Comparison of ENCODE assay signal across 12 cellular contexts in the genomic region with DNA sequence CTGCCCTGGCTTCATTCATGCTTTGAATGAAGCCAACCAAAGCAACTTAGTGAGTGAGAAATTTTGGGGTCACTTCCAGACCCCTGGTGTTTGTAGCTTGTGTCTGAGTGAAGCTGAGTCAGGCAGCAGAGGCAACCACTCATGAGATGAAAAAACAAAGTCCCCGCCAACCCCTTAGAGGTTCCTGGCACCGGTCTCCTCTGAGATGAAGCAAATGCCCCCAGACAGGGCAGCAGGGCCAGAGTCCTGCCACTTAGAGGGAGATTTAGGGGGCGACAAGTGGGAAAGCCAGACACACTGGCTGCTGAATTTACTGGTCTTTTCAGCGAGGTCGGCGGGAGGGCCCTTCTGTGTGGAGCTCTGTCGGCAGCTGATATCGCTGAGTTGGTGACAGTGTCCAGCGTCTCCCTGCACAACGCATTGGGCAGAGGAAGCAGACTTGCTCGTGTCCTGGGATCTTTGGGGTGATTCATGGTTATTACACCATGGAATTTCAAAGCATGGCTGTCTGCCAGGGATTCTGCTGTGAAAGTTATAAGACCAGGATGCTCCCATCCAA.
A peak's percentile ranks its signal among the peaks of the same experiment; 100 is the strongest.
DNase-seq lines count a peak whose midpoint lies in the region; ATAC-seq, FAIRE-seq and TF ChIP-seq lines count a peak whose summit lies in the region.
"Had no signal": no experiment of that assay in that cellular context is flagged by ENCODE, and none has a peak within 500 bp of the region (broad histone marks: within the 10 kb centered on the region; RNA-seq: fewer than 3 reads in every experiment).

No MANE protein-coding gene starts in this region.

- peaks cover 32% of the 10 kb centered on the region for H3K27me3 Mint-ChIP-seq in T-helper 17 cell

- H3K9ac ChIP-seq in endothelial cell of umbilical vein (replicated peaks; ENCODE audit: extremely low read depth, insufficient read depth, low read length): peak overlapping the region; percentile 43

- CTCF ChIA-PET in BJ (lab: Yijun Ruan, JAX) (interaction anchor here (1.2 kb wide), 1 partner anchor 30 kb away, joined by 3 read pairs; no protein-coding TSS in a partner anchor), endothelial cell of umbilical vein (lab: Charles Lee) (interaction anchor here (1.7 kb wide), 1 partner anchor 10 kb away, joined by 10 read pairs; no protein-coding TSS in a partner anchor)

- no peaks in the 10 kb centered on the region for H3K4me1 Mint-ChIP-seq in T-helper 17 cell

- H3K4me3 Mint-ChIP-seq in T-helper 17 cell: no peak overlapping the region

- H3K27me3 ChIP-seq in BJ (ENCODE audit: control insufficient read depth, insufficient read depth, low read length) (peaks cover 5% of the 10 kb centered on the region; the same call in 1 of the 2 replicates), endothelial cell of umbilical vein (ENCODE audit: control insufficient read depth in 2 of 2, insufficient read depth in 2 of 2, low read length in 2 of 2) (no peaks in the 10 kb centered on the region)

- TF ChIP-seq POLR2A in endothelial cell of umbilical vein (IDR thresholded peaks at IDR 0.05; ENCODE audit: low read depth, low read length): no peak

- no peaks in the 10 kb centered on the region for H3K79me2 ChIP-seq in endothelial cell of umbilical vein (ENCODE audit: control insufficient read depth, insufficient read depth, low read length)

- dilution Hi-C loops in endothelial cell of umbilical vein (cut with MboI; ENCODE audit: extremely low pct_ligation_motif_present, low sequenced_read_pairs): no loop called here

- BruUV-seq in endothelial cell of umbilical vein (replicated peaks; lab: Mats Ljungman, UMichigan): no TSS peak

- H3K9me3 ChIP-seq in endothelial cell of umbilical vein (replicated peaks; ENCODE audit: control insufficient read depth, insufficient read depth, low read length): no peaks in the 10 kb centered on the region
- peaks cover 3% of the 10 kb centered on the region for H3K9me3 ChIP-seq in T-helper 17 cell (ENCODE audit: control insufficient read depth, low read length, poor library complexity, severe bottlenecking)

- H4K20me1 ChIP-seq in endothelial cell of umbilical vein (replicated peaks; ENCODE audit: control insufficient read depth, extremely low read depth, insufficient read depth, low read length): no peaks in the 10 kb centered on the region

- peak overlapping the region; percentile 5 for H3K4me2 ChIP-seq in endothelial cell of umbilical vein (ENCODE audit: insufficient read depth, low read length)

- H3K4me3 ChIP-seq in BJ (ENCODE audit: low read depth, low read length) (no peak overlapping the region), endothelial cell of umbilical vein (replicated peaks in 1 of 3; ENCODE audit: insufficient read depth in 1 of 3, low read depth in 1 of 3, low read length in 3 of 3) (no peak overlapping the region)
- H3K4me3 ChIP-seq: esophagus squamous epithelium had no signal

- TF ChIP-seq CTCF in BJ (IDR thresholded peaks at IDR 0.05; ENCODE audit: insufficient read depth, low read depth, low read length) (no peak), endothelial cell of umbilical vein (IDR thresholded peaks at IDR 0.05; ENCODE audit: extremely low read depth in 1 of 2, insufficient read depth in 1 of 2, low read depth in 1 of 2, low read length in 2 of 2) (no peak), omental fat pad (IDR thresholded peaks at IDR 0.05) (no peak)

- peaks cover 17% of the 10 kb centered on the region for H3K4me1 ChIP-seq in endothelial cell of umbilical vein (ENCODE audit: control insufficient read depth, extremely low read depth, insufficient read depth, low read length)

- H3K27ac ChIP-seq in endothelial cell of umbilical vein (ENCODE audit: insufficient read depth, low read depth, low read length): peak overlapping the region; percentile 38
- H3K27ac ChIP-seq: esophagus squamous epithelium had no signal

- H3K27ac Mint-ChIP-seq in T-helper 17 cell: no peak overlapping the region

- H3K36me3 ChIP-seq in BJ (ENCODE audit: control insufficient read depth, insufficient read depth, low read length): no peaks in the 10 kb centered on the region
- H3K36me3 ChIP-seq in endothelial cell of umbilical vein (ENCODE audit: control insufficient read depth in 2 of 2, extremely low read depth in 1 of 2, insufficient read depth in 2 of 2, low read length in 2 of 2): no peaks in the 10 kb centered on the region
- H3K36me3 ChIP-seq: esophagus squamous epithelium had no signal

- H2AFZ ChIP-seq in endothelial cell of umbilical vein (ENCODE audit: low read depth, low read length): peak overlapping the region; percentile 30

- peak; percentile 83 for FAIRE-seq in endothelial cell of umbilical vein (lab: Jason Lieb, UNC)
- FAIRE-seq: H1 had no signal

- POLR2A ChIA-PET in BJ (lab: Charles Lee): no interaction called here
- POLR2A ChIA-PET in endothelial cell of umbilical vein (lab: Charles Lee): interaction anchor here (0.6 kb wide), 1 partner anchor 67 kb away, joined by 3 read pairs; no protein-coding TSS in a partner anchor

- no peaks in the 10 kb centered on the region for H3K36me3 Mint-ChIP-seq in T-helper 17 cell (ENCODE audit: low read depth)

- intact Hi-C loops in endothelial cell of umbilical vein (cut with micrococcal nuclease): no loop called here

- ATAC-seq in omental fat pad (ENCODE audit: low FRiP score): peak; percentile 39
- no peak for ATAC-seq in HG03097 (IDR thresholded peaks at IDR 0.05; ENCODE audit: low FRiP score, unreplicated experiment)
- no peak for ATAC-seq in T-helper 17 cell
- ATAC-seq in HG03521 (IDR thresholded peaks at IDR 0.05; ENCODE audit: unreplicated experiment): no peak

- DNase-seq in BJ (ENCODE audit: low read depth) (peak; percentile 68), NCI-H446 (lab: John Stamatoyannopoulos, UW) (peak; percentile 70 to 77), endothelial cell of umbilical vein (ENCODE audit: low read depth, low spot score) (peak; percentile 68), omental fat pad (ENCODE audit: low spot score) (no peak), T-helper 17 cell (no peak)
- DNase-seq in stimulated activated CD8-positive, alpha-beta memory T cell treated with anti-CD3 and anti-CD28 coated beads, Interleukin-4, amount 100 ng/mL, for 48 hours: no peak
- DNase-seq: activated naive CD4-positive, alpha-beta T cell treated with Interleukin-2 at 50 U/mL for 16 hours; esophagus squamous epithelium; NCI-H1417 treated with DMSO at 0.1 percent for 48 hours had no signal

- no peaks in the 10 kb centered on the region for H3K9me1 ChIP-seq in endothelial cell of umbilical vein (replicated peaks; ENCODE audit: control insufficient read depth, extremely low read depth, insufficient read depth, low read length)

TF ChIP-seq in endothelial cell of umbilical vein, 7 proteins besides CTCF, POLR2A, EP300 and RAD21:
- TF ChIP-seq, protein P1, sequence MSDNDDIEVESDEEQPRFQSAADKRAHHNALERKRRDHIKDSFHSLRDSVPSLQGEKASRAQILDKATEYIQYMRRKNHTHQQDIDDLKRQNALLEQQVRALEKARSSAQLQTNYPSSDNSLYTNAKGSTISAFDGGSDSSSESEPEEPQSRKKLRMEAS (IDR thresholded peaks at IDR 0.05; ENCODE audit: insufficient read depth, insufficient read length): no peak
- TF ChIP-seq GATA2 (IDR thresholded peaks at IDR 0.05; ENCODE audit: insufficient read depth, insufficient read length, low read depth, low read length) (no peak), JUN (IDR thresholded peaks at IDR 0.05; ENCODE audit: borderline replicate concordance, insufficient read depth, insufficient read length, low read depth) (no peak), POLR2AphosphoS5 (IDR thresholded peaks at IDR 0.05; ENCODE audit: insufficient read depth, low read depth, low read length) (peak; percentile 20), EZH2 (IDR thresholded peaks at IDR 0.05; ENCODE audit: borderline replicate concordance, low read depth, low read length, severe bottlenecking) (no peak), FOS (IDR thresholded peaks at IDR 0.05; ENCODE audit: borderline replicate concordance, insufficient read depth, low read length) (peak; percentile 73), MYC (IDR thresholded peaks at IDR 0.05; ENCODE audit: low read depth, low read length) (no peak)

Comparison
In these comparisons a context has a peak if more than half of its experiments do, and no peak if none do; other contexts are left out.
1. DNase-seq: peak in BJ (single experiment), NCI-H446 (2 of 2) and endothelial cell of umbilical vein (single experiment); none in omental fat pad (single experiment), stimulated activated CD8-positive, alpha-beta memory T cell treated with anti-CD3 and anti-CD28 coated beads, Interleukin-4, amount 100 ng/mL, for 48 hours (single experiment) and T-helper 17 cell (0 of 3).